26 cellular contexts compared by ENCODE assay signal in genomic region chr3:156763931-156764720, GRCh38.
A peak's percentile ranks its signal among the peaks of the same experiment; 100 is the strongest.
DNase-seq lines count a peak whose midpoint lies in the region; ATAC-seq and TF ChIP-seq lines count a peak whose summit lies in the region.
"Had no signal": no experiment of that assay in that cellular context is flagged by ENCODE, and none has a peak within 500 bp of the region (broad histone marks: within the 10 kb centered on the region; RNA-seq: fewer than 3 reads in every experiment).

No MANE protein-coding gene starts in this region.

- H3K14ac ChIP-seq in IMR-90 (replicated peaks; ENCODE audit: low read depth, low read length): 0 out of 2 replicates have a peak overlapping the region, but pooled peaks have one; percentile 47

- H4K8ac ChIP-seq in IMR-90 (ENCODE audit: low read depth in 2 of 2, low read length in 2 of 2): no peak overlapping the region

- peak overlapping the region; percentile 45; the same call in 1 of the 2 replicates for H3K4ac ChIP-seq in IMR-90 (ENCODE audit: low read depth, low read length)

- no peak overlapping the region for H3K56ac ChIP-seq in IMR-90 (ENCODE audit: extremely low read depth, insufficient read depth, low read length)

- H3K79me1 ChIP-seq in IMR-90 (ENCODE audit: low read depth in 1 of 2, low read length in 2 of 2): no peaks in the 10 kb centered on the region

- CTCF ChIA-PET in IMR-90 (lab: Yijun Ruan, JAX): no interaction called here
- CTCF ChIA-PET in mammary epithelial cell (lab: Charles Lee; ENCODE audit: low non-redundant PET): no interaction called here

- H2AK9ac ChIP-seq in IMR-90 (replicated peaks; ENCODE audit: low read depth, low read length, poor library complexity): no peak overlapping the region

- WGBS in IMR-90 (ENCODE audit: extremely low coverage in 2 of 2, insufficient read length in 1 of 2), 2 experiments: 94% methylated on average over 8 of the region's 12 CpGs; no CpG with 5 or more reads in 1 of the 2 experiments
- 98% methylated on average over 12 of the region's 12 CpGs for WGBS in mammary epithelial cell (ENCODE audit: low coverage, missing lambda C conversion rate)
- WGBS in upper lobe of left lung, 2 donors: 89% methylated on average over 12 of the region's 12 CpGs

- H3K36me3 ChIP-seq in ACC112 (ENCODE audit: insufficient read depth, low read length) (no peaks in the 10 kb centered on the region), IMR-90 (ENCODE audit: control insufficient read depth, insufficient read depth, low read length) (no peaks in the 10 kb centered on the region), mammary epithelial cell (ENCODE audit: insufficient read depth, low read length) (no peaks in the 10 kb centered on the region), osteoblast (ENCODE audit: insufficient read depth, low read length) (no peaks in the 10 kb centered on the region), upper lobe of left lung (no peaks in the 10 kb centered on the region)
- H3K36me3 ChIP-seq: MG63, pancreas, spleen had no signal

- BruUV-seq in IMR-90 (replicated peaks; lab: Mats Ljungman, UMichigan) (no TSS peak), mammary epithelial cell (replicated peaks; lab: Mats Ljungman, UMichigan) (no TSS peak)

- H3K27ac ChIP-seq in ACC112 (ENCODE audit: low read depth, low read length) (peak overlapping the region; percentile 56), IMR-90 (ENCODE audit: insufficient read depth, low read length) (no peak overlapping the region), mammary epithelial cell (ENCODE audit: insufficient read depth, low read depth, low read length) (peak overlapping the region; percentile 75), osteoblast (ENCODE audit: low read depth, low read length) (peak overlapping the region; percentile 90), upper lobe of left lung (no peak overlapping the region)
- H3K27ac ChIP-seq: pancreas, spleen had no signal

- no peaks in the 10 kb centered on the region for H3K79me2 ChIP-seq in ACC112 (ENCODE audit: control insufficient read depth, insufficient read depth, low read length, unreplicated experiment)
- H3K79me2 ChIP-seq in mammary epithelial cell (ENCODE audit: insufficient read depth, low read length): no peaks in the 10 kb centered on the region
- H3K79me2 ChIP-seq in osteoblast (ENCODE audit: insufficient read depth, low read length): no peaks in the 10 kb centered on the region

- H3K4me2 ChIP-seq in IMR-90 (ENCODE audit: low read depth, low read length): no peak overlapping the region
- H3K4me2 ChIP-seq in mammary epithelial cell (ENCODE audit: insufficient read depth, low read depth, low read length): no peak overlapping the region
- H3K4me2 ChIP-seq in osteoblast (ENCODE audit: insufficient read depth, low read length): no peak overlapping the region
- H3K4me2 ChIP-seq: SK-N-SH had no signal

- H2AK5ac ChIP-seq in IMR-90 (ENCODE audit: low read depth, low read length): no peak overlapping the region

- TF ChIP-seq RAD21 in IMR-90 (IDR thresholded peaks at IDR 0.05; ENCODE audit: low read length): no peak

- H3K9ac ChIP-seq in IMR-90 (ENCODE audit: low read depth, low read length) (no peak overlapping the region), mammary epithelial cell (ENCODE audit: insufficient read depth, low read length) (no peak overlapping the region)
- H3K9ac ChIP-seq: SK-N-SH had no signal

- H4K5ac ChIP-seq in IMR-90 (ENCODE audit: low read depth, low read length): no peak overlapping the region; the same call in 1 of the 2 replicates

- TF ChIP-seq CTCF in IMR-90 (conservative IDR thresholded peaks at IDR 0.05; ENCODE audit: low read depth, low read length) (no peak), mammary epithelial cell (conservative IDR thresholded peaks at IDR 0.05 in 1 of 2, IDR thresholded peaks at IDR 0.05 in 1 of 2; ENCODE audit: extremely low read depth in 1 of 2, insufficient read depth in 1 of 2, low read depth in 1 of 2, low read length in 2 of 2) (no peak), osteoblast (IDR thresholded peaks at IDR 0.05; ENCODE audit: extremely low read depth, low read depth, low read length) (no peak), upper lobe of left lung (IDR thresholded peaks at IDR 0.05) (no peak)

- H3K4me1 ChIP-seq in ACC112 (ENCODE audit: control insufficient read depth, insufficient read depth, low read length, unreplicated experiment): peaks cover 39% of the 10 kb centered on the region
- peaks cover 6% of the 10 kb centered on the region for H3K4me1 ChIP-seq in IMR-90 (ENCODE audit: control insufficient read depth, insufficient read depth, low read length)
- H3K4me1 ChIP-seq in mammary epithelial cell (ENCODE audit: insufficient read depth, low read length): peaks cover 35% of the 10 kb centered on the region
- H3K4me1 ChIP-seq in osteoblast (ENCODE audit: insufficient read depth, low read length): peaks cover 30% of the 10 kb centered on the region
- H3K4me1 ChIP-seq in upper lobe of left lung: no peaks in the 10 kb centered on the region
- H3K4me1 ChIP-seq: pancreas, spleen had no signal

- H2BK20ac ChIP-seq in IMR-90 (ENCODE audit: low read depth, low read length): peak overlapping the region; percentile 66

- no peak for TF ChIP-seq POLR2A in IMR-90 (IDR thresholded peaks at IDR 0.05; ENCODE audit: low read depth, low read length)
- no peak for TF ChIP-seq POLR2A in upper lobe of left lung (IDR thresholded peaks at IDR 0.05)

- ATAC-seq in IMR-90 (ENCODE audit: low read depth) (no peak), upper lobe of left lung (ENCODE audit: low FRiP score in 2 of 2) (no peak)
- ATAC-seq: activated CD4-positive, CD25-positive, alpha-beta regulatory T cell treated with anti-CD3 and anti-CD28 coated beads, Interleukin-2, amount 50 U/mL, for 24 hours; activated T-helper 17 cell treated with anti-CD3 and anti-CD28 coated beads, Interleukin-2, amount 50 U/mL, for 72 hours; CD8-positive, alpha-beta T cell; natural killer cell treated with Interleukin-12 subunit alpha and Interleukin-12 subunit beta and Interleukin-15 and Interleukin-18, amount 100 ng/mL, for 72 hours; pancreas had no signal

- H2BK15ac ChIP-seq in IMR-90 (ENCODE audit: low read depth, low read length): no peak overlapping the region

- POLR2A ChIA-PET in IMR-90 (lab: Charles Lee; ENCODE audit: unreplicated experiment): interaction anchor here (0.6 kb wide), 1 partner anchor 192 kb away, joined by 3 read pairs; no protein-coding TSS in a partner anchor

- H2BK120ac ChIP-seq in IMR-90 (ENCODE audit: low read depth, low read length): peak overlapping the region; percentile 57

- H4K91ac ChIP-seq in IMR-90 (ENCODE audit: insufficient read depth, low read depth, low read length): no peak overlapping the region; the same call in 1 of the 2 replicates

- H4K20me1 ChIP-seq in IMR-90 (ENCODE audit: insufficient read depth, low read length) (no peaks in the 10 kb centered on the region), mammary epithelial cell (ENCODE audit: insufficient read depth, low read length) (no peaks in the 10 kb centered on the region), osteoblast (ENCODE audit: insufficient read depth, low read length) (no peaks in the 10 kb centered on the region)

- H3K9me3 ChIP-seq in IMR-90 (ENCODE audit: control insufficient read depth, insufficient read depth, low read length) (no peaks in the 10 kb centered on the region), mammary epithelial cell (replicated peaks; ENCODE audit: insufficient read depth, low read length) (no peaks in the 10 kb centered on the region), osteoblast (ENCODE audit: low read depth, low read length) (no peaks in the 10 kb centered on the region), upper lobe of left lung (no peaks in the 10 kb centered on the region)
- H3K9me3 ChIP-seq: pancreas, SK-N-SH, spleen had no signal

- DNase-seq in IMR-90 (no peak), mammary epithelial cell (no peak), osteoblast (ENCODE audit: insufficient read length, low spot score, missing footprints) (no peak), upper lobe of left lung (no peak), NCI-H1694 (lab: John Stamatoyannopoulos, UW) (no peak), SHP77 (lab: John Stamatoyannopoulos, UW) (no peak)
- no peak for DNase-seq in stimulated activated CD4-positive, alpha-beta T cell treated with anti-CD3 and anti-CD28 coated beads, Interleukin-1b, Interleukin-23, amount 100 ng/mL, for 48 hours
- DNase-seq: activated CD4-positive, alpha-beta T cell treated with anti-CD3 and anti-CD28 coated beads, Interleukin-2, amount 50 U/mL, for 48 hours; activated CD8-positive, alpha-beta memory T cell treated with anti-CD3 and anti-CD28 coated beads, Interleukin-2, amount 50 U/mL, for 48 hours; aorta; caudate nucleus; CD8-positive, alpha-beta T cell; DMS 273 treated with DMSO at 0.1 percent for 48 hours; H9; kidney; MG63; NCI-H1417 treated with DMSO at 0.1 percent for 48 hours; NCI-H748 treated with DMSO at 0.1 percent for 48 hours; pancreas; SK-N-SH; spleen; stimulated activated CD4-positive, alpha-beta T cell treated with anti-CD3 and anti-CD28 coated beads, Interleukin-4, amount 100 ng/mL, for 1 hour had no signal

- H3K23ac ChIP-seq in IMR-90 (ENCODE audit: low read depth, low read length): no peak overlapping the region

- TF ChIP-seq EP300 in upper lobe of left lung (IDR thresholded peaks at IDR 0.05): no peak

- dilution Hi-C loops in IMR-90 (cut with HindIII; ENCODE audit: low sequenced_read_pairs, unreplicated experiment): no loop called here
- dilution Hi-C loops in mammary epithelial cell (cut with HindIII; ENCODE audit: low sequenced_read_pairs): no loop called here

- H2AFZ ChIP-seq in ACC112 (ENCODE audit: low read length, unreplicated experiment) (no peak overlapping the region), IMR-90 (replicated peaks; ENCODE audit: low read length, poor library complexity) (no peak overlapping the region), mammary epithelial cell (ENCODE audit: low read depth, low read length) (peak overlapping the region; percentile 25), osteoblast (ENCODE audit: low read length) (no peak overlapping the region)

- in situ Hi-C loops in IMR-90 (cut with MboI; ENCODE audit: low sequenced_read_pairs): no loop called here
- in situ Hi-C loops in mammary epithelial cell (cut with MboI; ENCODE audit: low sequenced_read_pairs in 2 of 2): no loop called here

- no peaks in the 10 kb centered on the region for H3K27me3 ChIP-seq in ACC112 (ENCODE audit: insufficient read depth, low read length)
- no peaks in the 10 kb centered on the region for H3K27me3 ChIP-seq in IMR-90 (ENCODE audit: control insufficient read depth, insufficient read depth, low read length)
- H3K27me3 ChIP-seq in mammary epithelial cell (ENCODE audit: insufficient read depth, low read length): no peaks in the 10 kb centered on the region
- H3K27me3 ChIP-seq in osteoblast (ENCODE audit: insufficient read depth, low read length): no peaks in the 10 kb centered on the region
- H3K27me3 ChIP-seq in upper lobe of left lung: no peaks in the 10 kb centered on the region
- H3K27me3 ChIP-seq: MG63, pancreas, spleen had no signal

- H3K18ac ChIP-seq in IMR-90 (ENCODE audit: low read depth, low read length): no peak overlapping the region

- H3K9me1 ChIP-seq in IMR-90 (ENCODE audit: insufficient read depth, low read length): peaks cover 7% of the 10 kb centered on the region; the same call in 1 of the 2 replicates

- H2BK5ac ChIP-seq in IMR-90 (ENCODE audit: low read depth, low read length, poor library complexity, severe bottlenecking): no peak overlapping the region

- H3K4me3 ChIP-seq in ACC112 (ENCODE audit: low read depth, low read length) (no peak overlapping the region), IMR-90 (ENCODE audit: insufficient read depth, low read depth, low read length) (no peak overlapping the region), mammary epithelial cell (replicated peaks in 1 of 3; ENCODE audit: insufficient read depth in 1 of 3, low read depth in 2 of 3, low read length in 3 of 3) (no peak overlapping the region), osteoblast (ENCODE audit: insufficient read depth, low read length) (no peak overlapping the region), upper lobe of left lung (no peak overlapping the region)
- H3K4me3 ChIP-seq: MG63, pancreas, spleen had no signal

- intact Hi-C loops in IMR-90 (cut with micrococcal nuclease) (no loop called here), mammary epithelial cell (cut with micrococcal nuclease) (no loop called here)

Comparison
In these comparisons a context has a peak if more than half of its experiments do, and no peak if none do; other contexts are left out.
1. H3K27ac ChIP-seq: peak in ACC112 (single experiment), mammary epithelial cell (single experiment) and osteoblast (single experiment); none in IMR-90 (single experiment) and upper lobe of left lung (0 of 4).